23 cellular contexts compared by ENCODE assay signal in genomic region chr3:158668506-158668905, GRCh38. TPM values are rescaled to one million over a fixed set of nuclear protein-coding genes. Genes with fewer than 3 reads are reported as not detected.
A peak's percentile ranks its signal among the peaks of the same experiment; 100 is the strongest.
DNase-seq lines count a peak whose midpoint lies in the region; ATAC-seq and TF ChIP-seq lines count a peak whose summit lies in the region.
"Had no signal": no experiment of that assay in that cellular context is flagged by ENCODE, and none has a peak within 500 bp of the region (broad histone marks: within the 10 kb centered on the region; RNA-seq: fewer than 3 reads in every experiment).

No MANE protein-coding gene starts in this region.

- H3K27me3 ChIP-seq in prostate gland (replicated peaks; ENCODE audit: insufficient read depth), result no peaks in the 10 kb centered on the region
- no peaks in the 10 kb centered on the region for H3K27me3 ChIP-seq in psoas muscle (ENCODE audit: insufficient read depth in 3 of 3, low read length in 2 of 3)
- H3K27me3 ChIP-seq: heart left ventricle, testis had no signal

- H3K4me3 ChIP-seq in prostate gland (no peak overlapping the region), psoas muscle (no peak overlapping the region)
- H3K4me3 ChIP-seq: HAP-1, heart left ventricle, testis had no signal

- TF ChIP-seq POLR2A in erythroblast (IDR thresholded peaks at IDR 0.05; ENCODE audit: low read length) (peak; percentile 41), prostate gland (IDR thresholded peaks at IDR 0.05) (no peak)

- TF ChIP-seq CTCF in prostate gland (IDR thresholded peaks at IDR 0.05), result no peak
- no peak for TF ChIP-seq CTCF in psoas muscle (IDR thresholded peaks at IDR 0.05)

- H3K4me1 ChIP-seq in prostate gland (replicated peaks) (no peaks in the 10 kb centered on the region), psoas muscle (no peaks in the 10 kb centered on the region)
- H3K4me1 ChIP-seq: testis had no signal

- H3K9me3 ChIP-seq in prostate gland (no peaks in the 10 kb centered on the region), psoas muscle (no peaks in the 10 kb centered on the region)
- H3K9me3 ChIP-seq: HAP-1, heart left ventricle, testis had no signal

- peak; percentile 19 for DNase-seq in AG20443 (ENCODE audit: low spot score)
- DNase-seq in amniotic epithelial cell (ENCODE audit: low read depth), result peak; percentile 65
- no peak for DNase-seq in erythroblast (lab: John Stamatoyannopoulos, UW)
- peak; percentile 33 for DNase-seq in prostate gland (ENCODE audit: low spot score)
- DNase-seq in psoas muscle, result no peak
- no peak for DNase-seq in activated CD4-positive, alpha-beta T cell treated with anti-CD3 and anti-CD28 coated beads, Interleukin-2, amount 50 U/mL, for 4 hours
- no peak for DNase-seq in NCI-H1092 treated with DMSO at 0.1 percent for 48 hours (lab: John Stamatoyannopoulos, UW)
- DNase-seq in NCI-H446 (lab: John Stamatoyannopoulos, UW), result no peak
- DNase-seq: activated CD4-positive, alpha-beta memory T cell treated with anti-CD3 and anti-CD28 coated beads, Interleukin-2, amount 10 ng/mL, durations not matched to agents 7 days and 5 days; activated CD4-positive, CD25-positive, alpha-beta regulatory T cell; activated effector memory CD4-positive, alpha-beta T cell treated with Interleukin-2 at 50 U/mL for 16 hours; cortex of kidney; EL; heart left ventricle; NCI-H1105; NCI-H2029; NCI-H82; OCI-M1; SHP77; stimulated activated CD4-positive, alpha-beta T cell treated with anti-CD3 and anti-CD28 coated beads, Interleukin-4, amount 100 ng/mL, for 24 hours; stimulated activated naive B cell treated with anti-CD40 and anti-IgM and Interleukin-4, amounts not matched to agents 10 μg/mL and 1 μg/mL and 100 μg/mL, for 72 hours; testis had no signal

- H3K27ac ChIP-seq in prostate gland, result peak overlapping the region in 1 of 2 donors; percentile 15
- H3K27ac ChIP-seq in psoas muscle, result no peak overlapping the region
- H3K27ac ChIP-seq: heart left ventricle, testis had no signal

- H3K36me3 ChIP-seq in prostate gland (no peaks in the 10 kb centered on the region), psoas muscle (ENCODE audit: insufficient read depth in 1 of 2, low read depth in 1 of 2) (peaks cover 0 to 89% of the 10 kb centered on the region in 2 donors)

- no peak for ATAC-seq in psoas muscle
- ATAC-seq: stimulated activated naive B cell treated with anti-CD40 and anti-IgM and Interleukin-4, amounts not matched to agents 10 μg/mL and 1 μg/mL and 100 μg/mL, for 72 hours had no signal

- WGBS in prostate gland, result 27% methylated on average over 2 of the region's 2 CpGs
- WGBS in psoas muscle, 3 donors, result 79 to 90% (median 82%) methylated on average over 2 of the region's 2 CpGs

- intact Hi-C loops in prostate gland (cut with DNase I), result no loop called here
- intact Hi-C loops in psoas muscle (cut with DNase I), result no loop called here

RNA-seq across cellular contexts. Expression of gene LXN, which starts 3.9 kb away (rescaled TPM):
- total RNA-seq in prostate gland (10 to 100 TPM; 40.9 to 48.4 TPM), psoas muscle (1 to 10 TPM; 1.8 to 6.7 (median 3.6) TPM)
- polyA plus RNA-seq in psoas muscle, result 1 to 10 TPM; 1.6 to 4.3 (median 3.2) TPM

RNA-seq across cellular contexts. Expression of gene GFM1, which starts 24.2 kb away (rescaled TPM):
- total RNA-seq in prostate gland (10 to 100 TPM; 54.1 to 68.9 TPM), psoas muscle (10 to 100 TPM; 55.9 to 83.3 (median 69.2) TPM)
- 10 to 100 TPM; 49.3 to 64.0 (median 55.4) TPM for polyA plus RNA-seq in psoas muscle

Comparison
In these comparisons a context has a peak if more than half of its experiments do, and no peak if none do; other contexts are left out.
1. DNase-seq: peak in AG20443 (single experiment), amniotic epithelial cell (single experiment) and prostate gland (single experiment); none in erythroblast (0 of 2), psoas muscle (0 of 2), activated CD4-positive, alpha-beta T cell treated with anti-CD3 and anti-CD28 coated beads, Interleukin-2, amount 50 U/mL, for 4 hours (0 of 2), NCI-H1092 treated with DMSO at 0.1 percent for 48 hours (single experiment) and NCI-H446 (0 of 2).
2. RNA of gene LXN, which starts 3.9 kb away (total RNA-seq): 40.9 to 48.4 TPM in prostate gland; 1.8 to 6.7 TPM in psoas muscle; every median in the first group is over 4 times any median in the second.